Comparison of ENCODE assay signal across 9 cellular contexts in genomic region chr12:107884769-107885694, GRCh38.
A peak's percentile ranks its signal among the peaks of the same experiment; 100 is the strongest.
DNase-seq lines count a peak whose midpoint lies in the region; ATAC-seq, FAIRE-seq and TF ChIP-seq lines count a peak whose summit lies in the region.
"Had no signal": no experiment of that assay in that cellular context is flagged by ENCODE, and none has a peak within 500 bp of the region (broad histone marks: within the 10 kb centered on the region; RNA-seq: fewer than 3 reads in every experiment).

No MANE protein-coding gene starts in this region.

- H3K4me1 Mint-ChIP-seq in stimulated activated effector memory CD8-positive, alpha-beta T cell treated with anti-CD3 and anti-CD28 coated beads, Interleukin-12 subunit alpha, Interleukin-12 subunit beta, amount 100 ng/mL, for 72 hours = peaks cover 5% of the 10 kb centered on the region

- H3K27ac ChIP-seq in A549 (no peak overlapping the region), MM.1S (ENCODE audit: low read length) (no peak overlapping the region), SK-N-SH (ENCODE audit: low read depth in 2 of 2, low read length in 1 of 2) (no peak overlapping the region), mammary epithelial cell (ENCODE audit: insufficient read depth, low read depth, low read length) (no peak overlapping the region), liver (ENCODE audit: low read depth in 1 of 2, low read length in 2 of 2) (no peak overlapping the region)

- no peak overlapping the region for H2AFZ ChIP-seq in MM.1S (ENCODE audit: low read length)
- H2AFZ ChIP-seq in SK-N-SH (ENCODE audit: low read depth) = no peak overlapping the region
- no peak overlapping the region for H2AFZ ChIP-seq in mammary epithelial cell (ENCODE audit: low read depth, low read length)

- H3K9me2 ChIP-seq in MM.1S (replicated peaks; ENCODE audit: insufficient read depth, low read length) (no peaks in the 10 kb centered on the region), SK-N-SH (no peaks in the 10 kb centered on the region)

- no peak overlapping the region for H3K4me2 ChIP-seq in A549
- H3K4me2 ChIP-seq in MM.1S (ENCODE audit: low read depth, low read length) = no peak overlapping the region
- no peak overlapping the region for H3K4me2 ChIP-seq in SK-N-SH
- no peak overlapping the region for H3K4me2 ChIP-seq in mammary epithelial cell (ENCODE audit: insufficient read depth, low read depth, low read length)

- 10% methylated on average over 7 of the region's 7 CpGs for WGBS in A549 (ENCODE audit: missing lambda C conversion rate)
- 18% methylated on average over 6 of the region's 7 CpGs for WGBS in SK-N-SH (ENCODE audit: low lambda C conversion rate)
- 9% methylated on average over 7 of the region's 7 CpGs for WGBS in mammary epithelial cell (ENCODE audit: low coverage, missing lambda C conversion rate)
- 12% methylated on average over 7 of the region's 7 CpGs for WGBS in liver

- peak; percentile 75 to 91 for ATAC-seq in A549
- ATAC-seq in stimulated activated effector memory CD8-positive, alpha-beta T cell treated with anti-CD3 and anti-CD28 coated beads, Interleukin-12 subunit alpha, Interleukin-12 subunit beta, amount 100 ng/mL, for 72 hours = peak; percentile 65

- H3K4me1 ChIP-seq in A549 (no peaks in the 10 kb centered on the region), MM.1S (ENCODE audit: low read length) (peaks cover 15% of the 10 kb centered on the region; the same call in 1 of the 2 replicates), SK-N-SH (ENCODE audit: control insufficient read depth in 1 of 2, insufficient read depth in 2 of 2, low read depth in 1 of 2, low read length in 1 of 2) (peaks cover 0 to 2% of the 10 kb centered on the region in 2 experiments; a peak in 1 of 4 replicates), mammary epithelial cell (ENCODE audit: insufficient read depth, low read length) (no peaks in the 10 kb centered on the region), liver (ENCODE audit: control insufficient read depth in 4 of 4, insufficient read depth in 4 of 4, low read length in 3 of 4) (no peaks in the 10 kb centered on the region)

- H3K36me3 ChIP-seq in MM.1S (replicated peaks; ENCODE audit: insufficient read depth, low read length) (no peaks in the 10 kb centered on the region), SK-N-SH (replicated peaks in 1 of 2; ENCODE audit: control insufficient read depth in 1 of 2, insufficient read depth in 2 of 2, low read length in 1 of 2) (no peaks in the 10 kb centered on the region), mammary epithelial cell (ENCODE audit: insufficient read depth, low read length) (no peaks in the 10 kb centered on the region), liver (ENCODE audit: control insufficient read depth in 4 of 4, insufficient read depth in 3 of 4, low read depth in 1 of 4, low read length in 3 of 4) (no peaks in the 10 kb centered on the region)

- DNase-seq in A549 (ENCODE audit: low read depth in 1 of 2, low spot score in 1 of 2) (peak; percentile 43 to 61), GM10248 (ENCODE audit: extremely low spot score) (peak; percentile 70), MM.1S (peak; percentile 63), SK-N-SH (peak; percentile 74), mammary epithelial cell (peak; percentile 12), GOT3 (lab: John Stamatoyannopoulos, UW) (no peak)
- peak; percentile 25 to 67 for DNase-seq in stimulated activated effector memory CD8-positive, alpha-beta T cell treated with anti-CD3 and anti-CD28 coated beads, Interleukin-12 subunit alpha, Interleukin-12 subunit beta, amount 100 ng/mL, for 72 hours (ENCODE audit: low spot score in 2 of 2)

- H4K20me1 ChIP-seq in MM.1S (ENCODE audit: insufficient read depth, low read length) = no peaks in the 10 kb centered on the region
- H4K20me1 ChIP-seq in SK-N-SH (ENCODE audit: insufficient read depth) = no peaks in the 10 kb centered on the region
- no peaks in the 10 kb centered on the region for H4K20me1 ChIP-seq in mammary epithelial cell (ENCODE audit: insufficient read depth, low read length)

- CTCF ChIA-PET in A549 (lab: Yijun Ruan, JAX) = interaction anchor here (0.6 to 4.5 kb wide), 32 partner anchors 9 to 760 kb away, joined by 3 to 49 read pairs (median 3); no protein-coding TSS in a partner anchor
- CTCF ChIA-PET in GM10248 (lab: Yijun Ruan, JAX) = interaction anchor here (0.6 to 9.0 kb wide), 29 partner anchors 8 to 229 kb away, joined by 3 to 229 read pairs (median 4); partner anchors contain the start of gene PWP1
- CTCF ChIA-PET in SK-N-SH (lab: Yijun Ruan, JAX) = interaction anchor here (0.6 to 5.3 kb wide), 51 partner anchors 8 to 772 kb away, joined by 3 to 68 read pairs (median 4); partner anchors contain the start of genes ASCL4, PRDM4 and PWP1
- CTCF ChIA-PET in mammary epithelial cell (lab: Charles Lee; ENCODE audit: low non-redundant PET) = interaction anchor here (0.5 kb wide), 1 partner anchor 210 kb away, joined by 6 read pairs; no protein-coding TSS in a partner anchor

- H3K9ac ChIP-seq in MM.1S (ENCODE audit: low read length) = no peak overlapping the region
- no peak overlapping the region for H3K9ac ChIP-seq in SK-N-SH
- no peak overlapping the region for H3K9ac ChIP-seq in mammary epithelial cell (ENCODE audit: insufficient read depth, low read length)
- H3K9ac ChIP-seq in liver (ENCODE audit: low read depth in 1 of 2, low read length in 2 of 2) = no peak overlapping the region

- H3K79me2 ChIP-seq in MM.1S (ENCODE audit: low read length) (no peaks in the 10 kb centered on the region), SK-N-SH (ENCODE audit: insufficient read depth) (no peaks in the 10 kb centered on the region), mammary epithelial cell (ENCODE audit: insufficient read depth, low read length) (no peaks in the 10 kb centered on the region)

- TF ChIP-seq POLR2A in A549 (IDR thresholded peaks at IDR 0.05; ENCODE audit: low read length) = no peak

- H3K4me3 ChIP-seq in A549 = no peak overlapping the region
- H3K4me3 ChIP-seq in MM.1S (ENCODE audit: low read length) = no peak overlapping the region
- H3K4me3 ChIP-seq in SK-N-SH (ENCODE audit: low read depth in 2 of 2, low read length in 1 of 2) = no peak overlapping the region
- H3K4me3 ChIP-seq in mammary epithelial cell (replicated peaks in 1 of 3; ENCODE audit: insufficient read depth in 1 of 3, low read depth in 2 of 3, low read length in 3 of 3) = no peak overlapping the region
- H3K4me3 ChIP-seq in liver (ENCODE audit: low read depth in 1 of 3, low read length in 3 of 3) = no peak overlapping the region

- H3K9me3 ChIP-seq in A549 (no peaks in the 10 kb centered on the region), MM.1S (replicated peaks; ENCODE audit: insufficient read depth, low read length) (no peaks in the 10 kb centered on the region), SK-N-SH (no peaks in the 10 kb centered on the region), mammary epithelial cell (replicated peaks; ENCODE audit: insufficient read depth, low read length) (no peaks in the 10 kb centered on the region), liver (ENCODE audit: control insufficient read depth in 4 of 4, low read length in 3 of 4) (no peaks in the 10 kb centered on the region)

- POLR2A ChIA-PET in A549 (lab: Yijun Ruan, JAX) (no interaction called here), GM10248 (lab: Yijun Ruan, JAX) (no interaction called here), SK-N-SH (lab: Yijun Ruan, JAX) (interaction anchor here (1.0 kb wide), 1 partner anchor 209 kb away, joined by 5 read pairs; no protein-coding TSS in a partner anchor)

- no TSS peak for BruUV-seq in mammary epithelial cell (replicated peaks; lab: Mats Ljungman, UMichigan)

- H3K4me3 Mint-ChIP-seq in stimulated activated effector memory CD8-positive, alpha-beta T cell treated with anti-CD3 and anti-CD28 coated beads, Interleukin-12 subunit alpha, Interleukin-12 subunit beta, amount 100 ng/mL, for 72 hours = no peak overlapping the region

- no peaks in the 10 kb centered on the region for H3F3A ChIP-seq in MM.1S (ENCODE audit: insufficient read depth, low read length)
- H3F3A ChIP-seq in SK-N-SH (replicated peaks; ENCODE audit: insufficient read depth) = no peaks in the 10 kb centered on the region

- no peaks in the 10 kb centered on the region for H3K9me3 Mint-ChIP-seq in stimulated activated effector memory CD8-positive, alpha-beta T cell treated with anti-CD3 and anti-CD28 coated beads, Interleukin-12 subunit alpha, Interleukin-12 subunit beta, amount 100 ng/mL, for 72 hours

- TF ChIP-seq RAD21 in A549 (conservative IDR thresholded peaks at IDR 0.05 in 1 of 2, IDR thresholded peaks at IDR 0.05 in 1 of 2) (peak; percentile 73 to 81), SK-N-SH (IDR thresholded peaks at IDR 0.05; ENCODE audit: low read length) (peak; percentile 91), liver (IDR thresholded peaks at IDR 0.05) (peak; percentile 84 to 90)

- TF ChIP-seq EP300 in A549 (IDR thresholded peaks at IDR 0.05) (no peak), SK-N-SH (IDR thresholded peaks at IDR 0.05; ENCODE audit: borderline replicate concordance in 1 of 2, low read depth in 1 of 2, low read length in 1 of 2) (no peak)

- no peak overlapping the region for H3K27ac Mint-ChIP-seq in stimulated activated effector memory CD8-positive, alpha-beta T cell treated with anti-CD3 and anti-CD28 coated beads, Interleukin-12 subunit alpha, Interleukin-12 subunit beta, amount 100 ng/mL, for 72 hours

- dilution Hi-C loops in mammary epithelial cell (cut with HindIII; ENCODE audit: low sequenced_read_pairs) = no loop called here

- intact Hi-C loops in mammary epithelial cell (cut with micrococcal nuclease) = loop anchor here (1.0 kb wide), 2 partner anchors 124 to 209 kb away; partner anchors contain the start of gene PRDM4

- no peaks in the 10 kb centered on the region for H3K27me3 ChIP-seq in MM.1S (replicated peaks; ENCODE audit: insufficient read depth, low read length)
- H3K27me3 ChIP-seq in SK-N-SH (ENCODE audit: insufficient read depth) = 0 out of 2 replicates have a peak, but pooled peaks cover 5% of the 10 kb centered on the region
- H3K27me3 ChIP-seq in mammary epithelial cell (ENCODE audit: insufficient read depth, low read length) = peaks cover 9% of the 10 kb centered on the region
- no peaks in the 10 kb centered on the region for H3K27me3 ChIP-seq in liver (ENCODE audit: control insufficient read depth in 4 of 4, insufficient read depth in 4 of 4, low read length in 3 of 4)

- peak; percentile 70 for TF ChIP-seq CTCF in A549 (IDR thresholded peaks at IDR 0.05)
- TF ChIP-seq CTCF in GM10248 (IDR thresholded peaks at IDR 0.05; ENCODE audit: control extremely low read depth, extremely low read depth, low read depth, missing control alignments) = peak; percentile 70
- peak; percentile 80 for TF ChIP-seq CTCF in MM.1S (IDR thresholded peaks at IDR 0.05; ENCODE audit: low read length)
- peak; percentile 88 for TF ChIP-seq CTCF in SK-N-SH (IDR thresholded peaks at IDR 0.05)
- peak; percentile 71 to 82 for TF ChIP-seq CTCF in mammary epithelial cell (conservative IDR thresholded peaks at IDR 0.05 in 1 of 2, IDR thresholded peaks at IDR 0.05 in 1 of 2; ENCODE audit: extremely low read depth in 1 of 2, insufficient read depth in 1 of 2, low read depth in 1 of 2, low read length in 2 of 2)
- TF ChIP-seq CTCF in liver (IDR thresholded peaks at IDR 0.05; ENCODE audit: low read depth, low read length, missing input control) = peak; percentile 67

- FAIRE-seq in A549 (lab: Jason Lieb, UNC) = no peak
- FAIRE-seq: islet of Langerhans had no signal

- H3K36me3 Mint-ChIP-seq in stimulated activated effector memory CD8-positive, alpha-beta T cell treated with anti-CD3 and anti-CD28 coated beads, Interleukin-12 subunit alpha, Interleukin-12 subunit beta, amount 100 ng/mL, for 72 hours = no peaks in the 10 kb centered on the region

- in situ Hi-C loops in mammary epithelial cell (cut with MboI; ENCODE audit: low sequenced_read_pairs in 2 of 2) = loop anchor here (10.0 kb wide), 3 partner anchors 120 to 210 kb away; partner anchors contain the start of genes PRDM4 (in 2 of the 2) and PWP1 (in 1 of the 2)

Comparison
In these comparisons a context has a peak if more than half of its experiments do, and no peak if none do; other contexts are left out.
1. Of the 12 proteins assayed by ChIP-seq in both A549 and SK-N-SH: peak only in A549: none; only in SK-N-SH: none; in both: CTCF, RAD21 and SMC3; in neither: 9.